ENCODE assay signal across 8 cellular contexts in the genomic region with DNA sequence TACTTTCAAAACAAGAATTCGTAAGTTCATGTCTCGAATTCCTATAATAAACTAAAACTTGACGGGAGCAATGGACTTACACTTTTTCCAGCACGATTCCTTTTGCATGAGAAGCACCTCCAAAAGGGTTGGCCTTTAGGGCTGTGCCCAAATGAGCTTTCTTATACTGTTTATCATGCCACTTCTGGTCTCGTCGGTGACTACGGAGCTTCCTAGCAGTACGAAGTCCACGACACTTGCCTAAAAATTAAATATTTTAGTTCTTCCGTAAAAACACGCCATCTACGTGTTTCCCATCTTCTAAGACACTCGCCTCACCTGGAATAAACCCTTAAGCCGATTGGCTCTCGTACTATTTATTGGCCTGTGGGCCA. TPM values are rescaled to one million over a fixed set of nuclear protein-coding genes. Genes with fewer than 3 reads are reported as not detected.
DNase-seq lines count a peak whose midpoint lies in the region; ATAC-seq and TF ChIP-seq lines count a peak whose summit lies in the region.

No MANE protein-coding gene starts in this region.

- H3K9ac ChIP-seq in OCI-LY3 (ENCODE audit: low read length) (peak overlapping the region; percentile 97), endodermal cell (ENCODE audit: extremely low read depth, low read length, poor library complexity, severe bottlenecking) (peak overlapping the region; percentile 92), neural cell (ENCODE audit: low read length) (peak overlapping the region; percentile 91)

- H3K27me3 Mint-ChIP-seq in endodermal cell (ENCODE audit: insufficient read depth) = no peaks in the 10 kb centered on the region

- H3K9me2 ChIP-seq in neural cell (ENCODE audit: insufficient read depth, low read length) = no peaks in the 10 kb centered on the region

- no peaks in the 10 kb centered on the region for H3F3A ChIP-seq in neural cell (ENCODE audit: insufficient read depth, low read length, poor library complexity, severe bottlenecking)

- no peaks in the 10 kb centered on the region for H3K27me3 ChIP-seq in GM06990 (replicated peaks; ENCODE audit: control insufficient read depth, insufficient read depth, low read length)
- no peaks in the 10 kb centered on the region for H3K27me3 ChIP-seq in OCI-LY3 (ENCODE audit: low read depth, low read length)
- H3K27me3 ChIP-seq in endodermal cell (ENCODE audit: control insufficient read depth, insufficient read depth, low read length, poor library complexity, severe bottlenecking) = no peaks in the 10 kb centered on the region
- H3K27me3 ChIP-seq in neural cell (ENCODE audit: insufficient read depth, low read depth, low read length) = no peaks in the 10 kb centered on the region

- intact Hi-C loops in posterior vena cava (cut with DNase I) = no loop called here

- H3K9me3 Mint-ChIP-seq in endodermal cell = no peaks in the 10 kb centered on the region

- H3K4me1 ChIP-seq in OCI-LY3 (ENCODE audit: low read length) (peaks cover 45% of the 10 kb centered on the region), endodermal cell (ENCODE audit: control insufficient read depth, insufficient read depth, low read length) (no peaks in the 10 kb centered on the region)

- peak overlapping the region; percentile 91 for H3K4me2 ChIP-seq in OCI-LY3 (ENCODE audit: low read length)
- peak overlapping the region; percentile 93 for H3K4me2 ChIP-seq in neural cell (ENCODE audit: low read length)

- no peak for ATAC-seq in HG02970 (IDR thresholded peaks at IDR 0.05; ENCODE audit: low FRiP score, unreplicated experiment)
- no peak for ATAC-seq in GM18868 (IDR thresholded peaks at IDR 0.05; ENCODE audit: unreplicated experiment)

- TF ChIP-seq CTCF in GM06990 (IDR thresholded peaks at IDR 0.05; ENCODE audit: insufficient read depth, low read length, poor library complexity, severe bottlenecking) (no peak), OCI-LY3 (IDR thresholded peaks at IDR 0.05; ENCODE audit: low read depth, low read length) (no peak), endodermal cell (conservative IDR thresholded peaks at IDR 0.05) (no peak), neural cell (IDR thresholded peaks at IDR 0.05; ENCODE audit: poor library complexity, severe bottlenecking) (no peak)

- H3K79me2 ChIP-seq in OCI-LY3 (ENCODE audit: low read length) (peaks cover 55% of the 10 kb centered on the region), neural cell (replicated peaks; ENCODE audit: insufficient read depth, low read length) (peaks cover 16% of the 10 kb centered on the region)

- DNase-seq in GM06990 (ENCODE audit: extremely low read depth, insufficient read length) = no peak
- no peak for DNase-seq in endodermal cell
- DNase-seq in posterior vena cava (ENCODE audit: low spot score) = no peak
- DNase-seq in NCI-H510A treated with DMSO at 0.1 percent for 48 hours (lab: John Stamatoyannopoulos, UW) = no peak

- no peak for TF ChIP-seq RAD21 in neural cell (conservative IDR thresholded peaks at IDR 0.05)

- H3K36me3 ChIP-seq in GM06990 (ENCODE audit: control insufficient read depth, insufficient read depth, low read length) (peaks cover 15% of the 10 kb centered on the region), OCI-LY3 (replicated peaks; ENCODE audit: low read depth, low read length) (peaks cover 37% of the 10 kb centered on the region), endodermal cell (ENCODE audit: control insufficient read depth, insufficient read depth, low read length) (peaks cover 37% of the 10 kb centered on the region), neural cell (ENCODE audit: insufficient read depth, low read length) (peaks cover 6% of the 10 kb centered on the region)

- TF ChIP-seq EP300 in neural cell (conservative IDR thresholded peaks at IDR 0.05; ENCODE audit: poor library complexity, severe bottlenecking) = no peak

- 1% methylated on average over 15 of the region's 15 CpGs for WGBS in endodermal cell (ENCODE audit: insufficient coverage in 1 of 2, insufficient read length in 1 of 2), 2 experiments

- H4K20me1 ChIP-seq in OCI-LY3 (ENCODE audit: insufficient read depth, low read length) = no peaks in the 10 kb centered on the region
- no peaks in the 10 kb centered on the region for H4K20me1 ChIP-seq in neural cell (ENCODE audit: insufficient read depth)

- peak overlapping the region; percentile 100 for H3K27ac Mint-ChIP-seq in endodermal cell

- H3K4me3 ChIP-seq in GM06990 (replicated peaks; ENCODE audit: low read depth, low read length) = peak overlapping the region; percentile 98
- H3K4me3 ChIP-seq in OCI-LY3 (ENCODE audit: low read length) = peak overlapping the region; percentile 94
- H3K4me3 ChIP-seq in endodermal cell (ENCODE audit: low read length) = peak overlapping the region; percentile 89
- peak overlapping the region; percentile 97 for H3K4me3 ChIP-seq in neural cell (ENCODE audit: low read length)

- peak overlapping the region; percentile 74 for H3K27ac ChIP-seq in OCI-LY3 (ENCODE audit: low read length)
- peak overlapping the region; percentile 95 for H3K27ac ChIP-seq in endodermal cell (ENCODE audit: low read depth, low read length)
- peak overlapping the region; percentile 88 for H3K27ac ChIP-seq in neural cell (ENCODE audit: low read length)

- no peaks in the 10 kb centered on the region for H3K9me3 ChIP-seq in OCI-LY3 (ENCODE audit: insufficient read depth, low read length)
- no peaks in the 10 kb centered on the region for H3K9me3 ChIP-seq in endodermal cell (ENCODE audit: control insufficient read depth, low read length)
- no peaks in the 10 kb centered on the region for H3K9me3 ChIP-seq in neural cell (ENCODE audit: low read length)

- H3K4me3 Mint-ChIP-seq in endodermal cell = peak overlapping the region; percentile 89

- peaks cover 39% of the 10 kb centered on the region for H3K36me3 Mint-ChIP-seq in endodermal cell (ENCODE audit: low read depth)

- peaks cover 12% of the 10 kb centered on the region for H3K4me1 Mint-ChIP-seq in endodermal cell

- H2AFZ ChIP-seq in OCI-LY3 (ENCODE audit: low read depth, low read length) (no peak overlapping the region), neural cell (ENCODE audit: low read depth, low read length) (peak overlapping the region; percentile 95)

TF ChIP-seq in neural cell, 6 proteins besides CTCF, POLR2A, EP300 and RAD21:
- TF ChIP-seq, protein P1, sequence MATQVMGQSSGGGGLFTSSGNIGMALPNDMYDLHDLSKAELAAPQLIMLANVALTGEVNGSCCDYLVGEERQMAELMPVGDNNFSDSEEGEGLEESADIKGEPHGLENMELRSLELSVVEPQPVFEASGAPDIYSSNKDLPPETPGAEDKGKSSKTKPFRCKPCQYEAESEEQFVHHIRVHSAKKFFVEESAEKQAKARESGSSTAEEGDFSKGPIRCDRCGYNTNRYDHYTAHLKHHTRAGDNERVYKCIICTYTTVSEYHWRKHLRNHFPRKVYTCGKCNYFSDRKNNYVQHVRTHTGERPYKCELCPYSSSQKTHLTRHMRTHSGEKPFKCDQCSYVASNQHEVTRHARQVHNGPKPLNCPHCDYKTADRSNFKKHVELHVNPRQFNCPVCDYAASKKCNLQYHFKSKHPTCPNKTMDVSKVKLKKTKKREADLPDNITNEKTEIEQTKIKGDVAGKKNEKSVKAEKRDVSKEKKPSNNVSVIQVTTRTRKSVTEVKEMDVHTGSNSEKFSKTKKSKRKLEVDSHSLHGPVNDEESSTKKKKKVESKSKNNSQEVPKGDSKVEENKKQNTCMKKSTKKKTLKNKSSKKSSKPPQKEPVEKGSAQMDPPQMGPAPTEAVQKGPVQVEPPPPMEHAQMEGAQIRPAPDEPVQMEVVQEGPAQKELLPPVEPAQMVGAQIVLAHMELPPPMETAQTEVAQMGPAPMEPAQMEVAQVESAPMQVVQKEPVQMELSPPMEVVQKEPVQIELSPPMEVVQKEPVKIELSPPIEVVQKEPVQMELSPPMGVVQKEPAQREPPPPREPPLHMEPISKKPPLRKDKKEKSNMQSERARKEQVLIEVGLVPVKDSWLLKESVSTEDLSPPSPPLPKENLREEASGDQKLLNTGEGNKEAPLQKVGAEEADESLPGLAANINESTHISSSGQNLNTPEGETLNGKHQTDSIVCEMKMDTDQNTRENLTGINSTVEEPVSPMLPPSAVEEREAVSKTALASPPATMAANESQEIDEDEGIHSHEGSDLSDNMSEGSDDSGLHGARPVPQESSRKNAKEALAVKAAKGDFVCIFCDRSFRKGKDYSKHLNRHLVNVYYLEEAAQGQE (IDR thresholded peaks at IDR 0.05; ENCODE audit: borderline replicate concordance) = no peak
- TF ChIP-seq MXI1 (conservative IDR thresholded peaks at IDR 0.05; ENCODE audit: poor library complexity, severe bottlenecking) (no peak), EZH2 (IDR thresholded peaks at IDR 0.05; ENCODE audit: borderline replicate concordance, insufficient read depth, low read length, poor library complexity, severe bottlenecking) (no peak), TAF1 (IDR thresholded peaks at IDR 0.05; ENCODE audit: low read depth) (no peak), SMC3 (conservative IDR thresholded peaks at IDR 0.05; ENCODE audit: poor library complexity) (no peak), POLR2AphosphoS5 (IDR thresholded peaks at IDR 0.05) (no peak)
TF ChIP-seq in neural cell: peak in this region for 0.

RNA-seq across cellular contexts. Expression of a gene that starts 0.6 kb away (rescaled TPM):
- total RNA-seq in endodermal cell (1,000 to 10,000 TPM; 2,365 to 2,370 TPM), posterior vena cava (1,000 to 10,000 TPM; 1,217 to 1,454 TPM)
- 2,700 TPM for polyA plus RNA-seq in endodermal cell (2013, experiment 1 of 2)
- 2,427 TPM for polyA plus RNA-seq in endodermal cell (2013, experiment 2 of 2)
- 2,306 and 2,396 TPM in 2 replicates for polyA plus RNA-seq in neural cell
- polyA minus RNA-seq in neural cell = 1,165 and 1,355 TPM in 2 replicates
